Comparison of ENCODE assay signal across 22 cellular contexts in genomic region chr2:187409682-187410081, GRCh38. TPM values are rescaled to one million over a fixed set of nuclear protein-coding genes. Genes with fewer than 3 reads are reported as not detected.
DNase-seq lines count a peak whose midpoint lies in the region; ATAC-seq, FAIRE-seq and TF ChIP-seq lines count a peak whose summit lies in the region.
"Had no signal": no experiment of that assay in that cellular context is flagged by ENCODE, and none has a peak within 500 bp of the region (broad histone marks: within the 10 kb centered on the region; RNA-seq: fewer than 3 reads in every experiment).

No MANE protein-coding gene starts in this region.

- H3K79me1 ChIP-seq in H1 (ENCODE audit: low read depth, low read length), result no peaks in the 10 kb centered on the region

- TF ChIP-seq EP300 in H1 (IDR thresholded peaks at IDR 0.05; ENCODE audit: borderline replicate concordance in 1 of 2, low read depth in 2 of 2, low read length in 2 of 2), result no peak

- H3K23me2 ChIP-seq in H1 (ENCODE audit: low read depth, low read length), result no peaks in the 10 kb centered on the region; the same call in 1 of the 2 replicates

- CTCF ChIA-PET in H1 (lab: Charles Lee; ENCODE audit: partially characterized antibody), result no interaction called here

- 76% methylated on average over 1 of the region's 1 CpG; no CpG with 5 or more reads in 1 of the 2 experiments for WGBS in H1 (ENCODE audit: extremely low coverage in 1 of 2, insufficient coverage in 1 of 2, insufficient read length in 1 of 2, insufficient replicate concordance in 2 of 2, low coverage in 1 of 2, low lambda C conversion rate in 2 of 2, missing lambda C conversion rate in 1 of 2), 2 experiments

- ATAC-seq in GM23338 (peak; percentile 75), HG02885 (IDR thresholded peaks at IDR 0.05; ENCODE audit: poor library complexity, unreplicated experiment) (no peak)

- H4K20me1 ChIP-seq in GM23338 (replicated peaks; ENCODE audit: insufficient read depth), result no peaks in the 10 kb centered on the region
- no peaks in the 10 kb centered on the region for H4K20me1 ChIP-seq in H1 (replicated peaks in 1 of 2; ENCODE audit: control insufficient read depth in 1 of 2, insufficient read depth in 2 of 2, low read length in 2 of 2)
- H4K20me1 ChIP-seq: BLaER1 treated with 17β-estradiol and CSF1 and Interleukin-3, amounts not matched to agents 10 nM and 100 nM had no signal

- H2AFZ ChIP-seq in GM23338, result no peak overlapping the region
- peak overlapping the region; percentile 27 for H2AFZ ChIP-seq in H1 (ENCODE audit: low read length)

- no peaks in the 10 kb centered on the region for H3K9me2 ChIP-seq in GM23338 (ENCODE audit: insufficient read depth)

- FAIRE-seq in H1 (lab: Jason Lieb, UNC), result no peak
- FAIRE-seq: A204.1, GM12891 had no signal

- no peak overlapping the region for H4K91ac ChIP-seq in H1 (replicated peaks; ENCODE audit: insufficient read length, low read length)

- peak overlapping the region; percentile 91 for H3K27ac Mint-ChIP-seq in GM23338
- H3K27ac Mint-ChIP-seq: CD14-positive monocyte; CD4-positive, alpha-beta T cell had no signal

- H3K36me3 ChIP-seq in GM23338 (ENCODE audit: insufficient read depth) (no peaks in the 10 kb centered on the region), HUES6 (ENCODE audit: control insufficient read depth, insufficient read depth, low read length) (no peaks in the 10 kb centered on the region), H1 (ENCODE audit: control insufficient read depth in 2 of 4, insufficient read depth in 4 of 4, low read length in 3 of 4) (no peaks in the 10 kb centered on the region), iPS-18a (ENCODE audit: control insufficient read depth, low read depth, low read length) (no peaks in the 10 kb centered on the region), H7 (replicated peaks; ENCODE audit: control insufficient read depth, insufficient read depth, low read length) (no peaks in the 10 kb centered on the region), ascending aorta (no peaks in the 10 kb centered on the region)
- H3K36me3 ChIP-seq: BE2C; BLaER1 treated with 17β-estradiol and CSF1 and Interleukin-3, amounts not matched to agents 10 nM and 100 nM had no signal

- no peak overlapping the region; the same call in 1 of the 2 replicates for H2AK5ac ChIP-seq in H1 (ENCODE audit: low read depth, low read length)

- no peaks in the 10 kb centered on the region for H3F3A ChIP-seq in GM23338 (replicated peaks; ENCODE audit: low read depth)

- peak overlapping the region; percentile 95; the same call in 1 of the 2 replicates for H2BK20ac ChIP-seq in H1 (ENCODE audit: low read length)

- H3K14ac ChIP-seq in H1 (ENCODE audit: insufficient read length), result no peak overlapping the region

- peaks cover 45% of the 10 kb centered on the region for H3K4me1 Mint-ChIP-seq in GM23338
- H3K4me1 Mint-ChIP-seq: CD14-positive monocyte had no signal

- POLR2A ChIA-PET in H1 (lab: Charles Lee; ENCODE audit: partially characterized antibody), result no interaction called here

- H3K18ac ChIP-seq in H1 (ENCODE audit: extremely low read depth, low read length), result peak overlapping the region; percentile 79; the same call in 1 of the 2 replicates

- H3K79me2 ChIP-seq in GM23338 (replicated peaks; ENCODE audit: insufficient read depth), result no peaks in the 10 kb centered on the region
- H3K79me2 ChIP-seq in H1 (ENCODE audit: control insufficient read depth in 1 of 2, insufficient read depth in 2 of 2, low read length in 2 of 2), result no peaks in the 10 kb centered on the region

- H2BK15ac ChIP-seq in H1 (ENCODE audit: low read length), result no peak overlapping the region

- no peak overlapping the region for H3K23ac ChIP-seq in H1 (ENCODE audit: insufficient read length)

- H3K9me3 ChIP-seq in HUES6 (ENCODE audit: control insufficient read depth, insufficient read depth, low read depth, low read length), result no peaks in the 10 kb centered on the region
- no peaks in the 10 kb centered on the region for H3K9me3 ChIP-seq in H1 (ENCODE audit: insufficient read depth in 2 of 2, low read depth in 1 of 2, low read length in 1 of 2)
- no peaks in the 10 kb centered on the region for H3K9me3 ChIP-seq in iPS-18a (ENCODE audit: control insufficient read depth, low read depth, low read length)
- H3K9me3 ChIP-seq in ascending aorta, result peaks cover 0 to 3% of the 10 kb centered on the region in 2 donors
- H3K9me3 ChIP-seq: BE2C; BLaER1 treated with 17β-estradiol and CSF1 and Interleukin-3, amounts not matched to agents 10 nM and 100 nM had no signal

- TF ChIP-seq RAD21 in H1 (IDR thresholded peaks at IDR 0.05 in 1 of 2, conservative IDR thresholded peaks at IDR 0.05 in 1 of 2; ENCODE audit: low read depth in 2 of 2, low read length in 2 of 2), result no peak

- peaks cover 21% of the 10 kb centered on the region for H3K36me3 Mint-ChIP-seq in GM23338 (ENCODE audit: low read depth)

- peak overlapping the region; percentile 27 for H3K4me2 ChIP-seq in GM23338
- H3K4me2 ChIP-seq in H1 (ENCODE audit: insufficient read depth in 1 of 2, low read depth in 2 of 2, low read length in 2 of 2), result peak overlapping the region; percentile 3 to 14; a peak in 1 of 4 replicates
- H3K4me2 ChIP-seq: BLaER1 treated with 17β-estradiol and CSF1 and Interleukin-3, amounts not matched to agents 10 nM and 100 nM had no signal

- H4K8ac ChIP-seq in H1 (ENCODE audit: extremely low read depth, insufficient read depth, low read length), result no peak overlapping the region

- DNase-seq in GM23338 (ENCODE audit: low spot score), result peak; percentile 26
- DNase-seq in H1 (ENCODE audit: low read depth in 1 of 2, low spot score in 2 of 2), result no peak
- no peak for DNase-seq in H7
- DNase-seq in ascending aorta (ENCODE audit: low spot score in 2 of 2), result no peak
- no peak for DNase-seq in HK-2 (ENCODE audit: unreplicated experiment)
- DNase-seq: AML-193; BE2C; Calu3; CD4-positive, alpha-beta T cell; COR-L47; DMS53; DMS79 treated with DMSO at 0.1 percent for 48 hours; GF-D8; HCEC 1CT had no signal

- TF ChIP-seq CTCF in GM23338 (conservative IDR thresholded peaks at IDR 0.05; ENCODE audit: low read depth in 2 of 2) (no peak), H1 (IDR thresholded peaks at IDR 0.05; ENCODE audit: control extremely low read depth in 1 of 3, insufficient read depth in 1 of 3, low read depth in 1 of 3, low read length in 3 of 3) (no peak), ascending aorta (IDR thresholded peaks at IDR 0.05) (no peak)

- peaks cover 49% of the 10 kb centered on the region for H3K4me1 ChIP-seq in GM23338 (ENCODE audit: insufficient read depth)
- H3K4me1 ChIP-seq in HUES6 (ENCODE audit: control insufficient read depth, insufficient read depth, low read length), result peaks cover 44% of the 10 kb centered on the region
- peaks cover 3 to 15% (median 9%) of the 10 kb centered on the region in 4 experiments; a peak in 5 of 7 replicates for H3K4me1 ChIP-seq in H1 (replicated peaks in 1 of 4; ENCODE audit: control insufficient read depth in 3 of 4, insufficient read depth in 4 of 4, low read length in 3 of 4)
- peaks cover 41% of the 10 kb centered on the region for H3K4me1 ChIP-seq in iPS-18a (ENCODE audit: control insufficient read depth, low read depth, low read length)
- no peaks in the 10 kb centered on the region for H3K4me1 ChIP-seq in ascending aorta
- H3K4me1 ChIP-seq: BE2C; BLaER1 treated with 17β-estradiol and CSF1 and Interleukin-3, amounts not matched to agents 10 nM and 100 nM had no signal

- no peaks in the 10 kb centered on the region for H3K27me3 ChIP-seq in GM23338 (ENCODE audit: insufficient read depth)
- no peaks in the 10 kb centered on the region for H3K27me3 ChIP-seq in HUES6 (ENCODE audit: control insufficient read depth, insufficient read depth, low read length)
- H3K27me3 ChIP-seq in H1 (replicated peaks in 1 of 4; ENCODE audit: control insufficient read depth in 3 of 4, extremely low read depth in 1 of 4, insufficient read depth in 3 of 4, low read length in 3 of 4), result no peaks in the 10 kb centered on the region
- no peaks in the 10 kb centered on the region for H3K27me3 ChIP-seq in iPS-18a (ENCODE audit: control insufficient read depth, insufficient read depth, low read length)
- no peaks in the 10 kb centered on the region for H3K27me3 ChIP-seq in H7 (ENCODE audit: control insufficient read depth, insufficient read depth, low read length)
- no peaks in the 10 kb centered on the region for H3K27me3 ChIP-seq in ascending aorta
- H3K27me3 ChIP-seq: BE2C; BLaER1 treated with 17β-estradiol and CSF1 and Interleukin-3, amounts not matched to agents 10 nM and 100 nM had no signal

- peak overlapping the region; percentile 22 for H2BK120ac ChIP-seq in H1 (replicated peaks; ENCODE audit: low read depth, low read length)

- H3K27ac ChIP-seq in GM23338 (ENCODE audit: low read depth), result peak overlapping the region; percentile 78
- peak overlapping the region; percentile 44; the same call in 1 of the 2 replicates for H3K27ac ChIP-seq in HUES6 (ENCODE audit: low read depth, low read length)
- no peak overlapping the region for H3K27ac ChIP-seq in H1 (ENCODE audit: low read depth, low read length)
- H3K27ac ChIP-seq in iPS-18a (ENCODE audit: low read length), result peak overlapping the region; percentile 12
- no peak overlapping the region for H3K27ac ChIP-seq in ascending aorta
- H3K27ac ChIP-seq: 22Rv1; BLaER1 treated with 17β-estradiol and CSF1 and Interleukin-3, amounts not matched to agents 10 nM and 100 nM had no signal

- no peak overlapping the region for H3K4ac ChIP-seq in H1 (replicated peaks; ENCODE audit: insufficient read length, low read depth, low read length)

- H3K56ac ChIP-seq in H1 (replicated peaks; ENCODE audit: insufficient read length, low read depth, low read length), result no peak overlapping the region

- H3K9me3 Mint-ChIP-seq in GM23338, result peaks cover 17% of the 10 kb centered on the region; the same call in 2 of the 3 replicates

- peak overlapping the region; percentile 92 for H2BK12ac ChIP-seq in H1 (ENCODE audit: low read depth, low read length)

- no peaks in the 10 kb centered on the region for H3K27me3 Mint-ChIP-seq in GM23338 (ENCODE audit: insufficient read depth, low read depth, poor library complexity)
- H3K27me3 Mint-ChIP-seq: CD4-positive, alpha-beta T cell had no signal

- H3K4me3 ChIP-seq in GM23338 (no peak overlapping the region), HUES6 (ENCODE audit: low read depth, low read length) (no peak overlapping the region), H1 (ENCODE audit: extremely low read depth in 1 of 4, insufficient read depth in 2 of 4, low read depth in 3 of 4, low read length in 4 of 4) (peak overlapping the region in 1 of 4 experiments; percentile 38; a peak in 1 of 8 replicates), iPS-18a (ENCODE audit: low read length) (peak overlapping the region; percentile 8), H7 (ENCODE audit: insufficient read depth, low read depth, low read length) (no peak overlapping the region), ascending aorta (no peak overlapping the region)
- H3K4me3 ChIP-seq: BLaER1 treated with 17β-estradiol and CSF1 and Interleukin-3, amounts not matched to agents 10 nM and 100 nM had no signal

- peak overlapping the region; percentile 27 for H4K5ac ChIP-seq in H1 (ENCODE audit: insufficient read length, low read depth, low read length)

- H3K9ac ChIP-seq in HUES6 (ENCODE audit: low read length) (no peak overlapping the region), H1 (replicated peaks in 1 of 4; ENCODE audit: extremely low read depth in 1 of 4, low read depth in 3 of 4, low read length in 3 of 4) (no peak overlapping the region), iPS-18a (ENCODE audit: low read length) (peak overlapping the region; percentile 0)
- H3K9ac ChIP-seq: BLaER1 treated with 17β-estradiol and CSF1 and Interleukin-3, amounts not matched to agents 10 nM and 100 nM had no signal

- H3K4me3 Mint-ChIP-seq in GM23338, result no peak overlapping the region
- H3K4me3 Mint-ChIP-seq: CD14-positive monocyte; CD4-positive, alpha-beta T cell had no signal

- TF ChIP-seq POLR2A in H1 (IDR thresholded peaks at IDR 0.05; ENCODE audit: control extremely low read depth in 1 of 2, low read depth in 2 of 2, low read length in 2 of 2), result no peak

- peak overlapping the region; percentile 62; the same call in 1 of the 2 replicates for H2BK5ac ChIP-seq in H1 (ENCODE audit: low read depth, low read length)

- intact Hi-C loops in ascending aorta (cut with DNase I), result no loop called here

RNA-seq across cellular contexts. Expression of gene CALCRL, which starts 38.4 kb away (rescaled TPM):
- total RNA-seq in GM23338 (2014; rRNA removed; shearing (Covaris generic)), result 5.9 and 10.9 TPM in 2 replicates
- polyA plus RNA-seq in GM23338 (2016; fragmentation: Nextera tagmentation; extraction: Ambion mirVana), result 2.6 and 3.2 TPM in 2 replicates
- total RNA-seq in H1 (2021; fragmentation: NEBNext Ultra II Directional; extraction: Animal tissue kit (Norgen Biotek cat#: 25700)), result 3.0 and 4.5 TPM in 2 replicates
- 1.9 and 2.4 TPM in 2 replicates for polyA plus RNA-seq in H1 (2011; rRNA removed)
- 1.5 TPM for polyA plus RNA-seq in H1 (2011; cell fraction: cytosol; rRNA removed)
- 1.7 TPM for polyA plus RNA-seq in H1 (2011; cell fraction: nucleus; rRNA removed)
- 0.82 to 2.2 TPM (median 1.4 TPM) in 4 replicates for polyA plus RNA-seq in H1 (2012, experiment 1 of 2)
- polyA plus RNA-seq in H1 (2012, experiment 2 of 2), result 0.24 TPM
- polyA plus RNA-seq in H1 (2013, experiment 1 of 2), result 2.3 TPM
- polyA plus RNA-seq in H1 (2013, experiment 2 of 2), result 2.7 TPM
- polyA minus RNA-seq in H1 (2011; rRNA and poly(A)+ RNA removed), result 8.9 and 11.5 TPM in 2 replicates
- polyA minus RNA-seq in H1 (2011; cell fraction: cytosol; rRNA and poly(A)+ RNA removed), result 2.6 TPM
- polyA minus RNA-seq in H1 (2011; cell fraction: nucleus; rRNA and poly(A)+ RNA removed), result 13.6 TPM
- total RNA-seq in H7 (2014; rRNA removed; shearing (Covaris generic)), result 0.73 and 0.74 TPM in 2 replicates
- total RNA-seq in ascending aorta, result 41.5 TPM

Comparison
In these comparisons a context has a peak if more than half of its experiments do, and no peak if none do; other contexts are left out.
1. H3K27ac ChIP-seq: peak in GM23338 (single experiment), HUES6 (single experiment) and iPS-18a (single experiment); none in H1 (single experiment) and ascending aorta (0 of 2).